ENCODE assay signal across 17 cellular contexts in genomic region chr18:3268306-3268705, GRCh38. TPM values are rescaled to one million over a fixed set of nuclear protein-coding genes. Genes with fewer than 3 reads are reported as not detected.
A peak's percentile ranks its signal among the peaks of the same experiment; 100 is the strongest.
DNase-seq lines count a peak whose midpoint lies in the region; ATAC-seq, FAIRE-seq and TF ChIP-seq lines count a peak whose summit lies in the region.
"Had no signal": no experiment of that assay in that cellular context is flagged by ENCODE, and none has a peak within 500 bp of the region (broad histone marks: within the 10 kb centered on the region; RNA-seq: fewer than 3 reads in every experiment).

No MANE protein-coding gene starts in this region.

- H3K4me3 ChIP-seq in RWPE2 (ENCODE audit: severe bottlenecking), result no peak overlapping the region
- H3K4me3 ChIP-seq in small intestine (ENCODE audit: low read depth in 1 of 2, low read length in 2 of 2), result no peak overlapping the region
- H3K4me3 ChIP-seq in upper lobe of left lung, result no peak overlapping the region
- no peak overlapping the region for H3K4me3 ChIP-seq in WERI-Rb-1 (ENCODE audit: low read depth, low read length)
- H3K4me3 ChIP-seq: gastrocnemius medialis, PC-9 had no signal

- peaks cover 33% of the 10 kb centered on the region for H3K36me3 ChIP-seq in RWPE2 (ENCODE audit: low read depth)
- H3K36me3 ChIP-seq in small intestine (ENCODE audit: control insufficient read depth in 2 of 2, insufficient read depth in 2 of 2, low read length in 2 of 2), result peaks cover 0 to 4% of the 10 kb centered on the region in 2 donors
- peaks cover 0 to 7% (median 3%) of the 10 kb centered on the region in 4 donors for H3K36me3 ChIP-seq in upper lobe of left lung
- no peaks in the 10 kb centered on the region; the same call in 1 of the 2 replicates for H3K36me3 ChIP-seq in WERI-Rb-1

- H3K4me1 ChIP-seq in RWPE2 (ENCODE audit: insufficient read depth, poor library complexity, severe bottlenecking) (peaks cover 54% of the 10 kb centered on the region), small intestine (ENCODE audit: control insufficient read depth in 2 of 2, insufficient read depth in 1 of 2, low read depth in 1 of 2, low read length in 1 of 2) (peaks cover 17 to 37% of the 10 kb centered on the region in 2 donors), upper lobe of left lung (peaks cover 62 to 84% (median 74%) of the 10 kb centered on the region in 4 donors)

- no peak for TF ChIP-seq CTCF in RWPE2 (IDR thresholded peaks at IDR 0.05; ENCODE audit: poor library complexity, severe bottlenecking)
- no peak for TF ChIP-seq CTCF in upper lobe of left lung (IDR thresholded peaks at IDR 0.05)
- TF ChIP-seq CTCF in WERI-Rb-1 (IDR thresholded peaks at IDR 0.05; ENCODE audit: low read depth, low read length), result no peak

- H3K9me3 ChIP-seq in RWPE2 (ENCODE audit: severe bottlenecking) (no peaks in the 10 kb centered on the region), small intestine (ENCODE audit: control insufficient read depth, low read depth) (no peaks in the 10 kb centered on the region), upper lobe of left lung (no peaks in the 10 kb centered on the region), WERI-Rb-1 (ENCODE audit: severe bottlenecking) (no peaks in the 10 kb centered on the region)
- H3K9me3 ChIP-seq: gastrocnemius medialis had no signal

- H3K27me3 ChIP-seq in RWPE2 (ENCODE audit: insufficient read depth, poor library complexity, severe bottlenecking) (no peaks in the 10 kb centered on the region), small intestine (ENCODE audit: control insufficient read depth in 2 of 2, insufficient read depth in 2 of 2, low read length in 2 of 2) (no peaks in the 10 kb centered on the region), upper lobe of left lung (no peaks in the 10 kb centered on the region), WERI-Rb-1 (ENCODE audit: insufficient read depth, low read depth, severe bottlenecking) (no peaks in the 10 kb centered on the region)
- H3K27me3 ChIP-seq: gastrocnemius medialis had no signal

- peaks cover 0 to 7% of the 10 kb centered on the region in 2 donors for H3K36me3 Mint-ChIP-seq in activated T-cell treated with anti-CD3 and anti-CD28 coated beads, Interleukin-2, amount 50 U/mL, for 72 hours (ENCODE audit: insufficient read depth in 2 of 2)
- no peaks in the 10 kb centered on the region for H3K36me3 Mint-ChIP-seq in immature natural killer cell

- peak overlapping the region; percentile 61 for H3K27ac Mint-ChIP-seq in activated T-cell treated with anti-CD3 and anti-CD28 coated beads, Interleukin-2, amount 50 U/mL, for 72 hours
- H3K27ac Mint-ChIP-seq in immature natural killer cell, result peak overlapping the region; percentile 61 to 89 (median 66)

- no peaks in the 10 kb centered on the region for H3K27me3 Mint-ChIP-seq in activated T-cell treated with anti-CD3 and anti-CD28 coated beads, Interleukin-2, amount 50 U/mL, for 72 hours (ENCODE audit: low read depth)
- H3K27me3 Mint-ChIP-seq in immature natural killer cell (ENCODE audit: low read depth in 3 of 3), result peaks cover 0 to 1% (median 0%) of the 10 kb centered on the region in 3 donors

- no peak for DNase-seq in activated T-cell treated with anti-CD3 and anti-CD28 coated beads, Interleukin-2, amount 50 U/mL, for 72 hours
- no peak for DNase-seq in activated T-cell treated with anti-CD3 and anti-CD28 coated beads, Interleukin-2, amount 50 U/mL, for 1 hour
- no peak for DNase-seq in RWPE2 (ENCODE audit: low spot score)
- DNase-seq in immature natural killer cell, result no peak
- DNase-seq in small intestine, result peak; percentile 59
- DNase-seq in NCI-H446 (lab: John Stamatoyannopoulos, UW), result no peak
- no peak for DNase-seq in upper lobe of left lung
- DNase-seq in WERI-Rb-1, result no peak
- DNase-seq: gastrocnemius medialis; GDM1; mesendoderm; MM.1S; NCI-H2029; NCI-H524 treated with DMSO at 0.1 percent for 48 hours; PC-9; stimulated activated CD4-positive, alpha-beta T cell treated with anti-CD3 and anti-CD28 coated beads, Interleukin-12 subunit alpha, Interleukin-12 subunit beta, amount 100 ng/mL, for 4 hours had no signal

- no peaks in the 10 kb centered on the region for H3K9me3 Mint-ChIP-seq in activated T-cell treated with anti-CD3 and anti-CD28 coated beads, Interleukin-2, amount 50 U/mL, for 72 hours
- no peaks in the 10 kb centered on the region for H3K9me3 Mint-ChIP-seq in immature natural killer cell

- ATAC-seq in activated T-cell treated with anti-CD3 and anti-CD28 coated beads, Interleukin-2, amount 50 U/mL, for 72 hours (replicated peaks in 1 of 2), result no peak
- ATAC-seq in RWPE2 (ENCODE audit: low read depth), result no peak
- no peak for ATAC-seq in upper lobe of left lung (ENCODE audit: low FRiP score in 2 of 2)
- ATAC-seq: gastrocnemius medialis had no signal

- no peak for FAIRE-seq in small intestine (lab: Jason Lieb, UNC)
- FAIRE-seq: endometrium had no signal

- TF ChIP-seq EP300 in upper lobe of left lung (IDR thresholded peaks at IDR 0.05), result no peak

- H3K4me1 Mint-ChIP-seq in activated T-cell treated with anti-CD3 and anti-CD28 coated beads, Interleukin-2, amount 50 U/mL, for 72 hours (ENCODE audit: low read depth), result peaks cover 94% of the 10 kb centered on the region
- H3K4me1 Mint-ChIP-seq in immature natural killer cell, result peaks cover 90 to 100% of the 10 kb centered on the region in 2 donors

- peak overlapping the region; percentile 42 for H3K27ac ChIP-seq in RWPE2 (ENCODE audit: poor library complexity, severe bottlenecking)
- H3K27ac ChIP-seq in small intestine (ENCODE audit: low read depth in 1 of 2, low read length in 1 of 2), result no peak overlapping the region
- H3K27ac ChIP-seq in upper lobe of left lung, result no peak overlapping the region
- no peak overlapping the region for H3K27ac ChIP-seq in WERI-Rb-1
- H3K27ac ChIP-seq: PC-9 had no signal

- H3K4me3 Mint-ChIP-seq in activated T-cell treated with anti-CD3 and anti-CD28 coated beads, Interleukin-2, amount 50 U/mL, for 72 hours, result peak overlapping the region in 1 of 2 donors; percentile 68
- H3K4me3 Mint-ChIP-seq in immature natural killer cell, result peak overlapping the region; percentile 16 to 53 (median 47)

- no peak for TF ChIP-seq POLR2A in upper lobe of left lung (IDR thresholded peaks at IDR 0.05)

RNA-seq across cellular contexts. Expression of gene MYL12B, which starts 6.4 kb away (rescaled TPM):
- 100 to 1,000 TPM; 235 to 276 TPM for total RNA-seq in activated T-cell treated with anti-CD3 and anti-CD28 coated beads, Interleukin-2, amount 50 U/mL, for 72 hours
- polyA plus RNA-seq in immature natural killer cell (1,000 to 10,000 TPM; 1,023 to 1,314 (median 1,183) TPM), small intestine (1,000 to 10,000 TPM in 2 of 3 donors, 100 to 1,000 TPM in 1; 601 to 1,249 (median 1,170) TPM)
- total RNA-seq in upper lobe of left lung, result 100 to 1,000 TPM in 5 of 6 donors, 10 to 100 TPM in 1; 93.2 to 451 (median 361) TPM

RNA-seq across cellular contexts. Expression of gene MYL12A, which starts 20.7 kb away (rescaled TPM):
- total RNA-seq in activated T-cell treated with anti-CD3 and anti-CD28 coated beads, Interleukin-2, amount 50 U/mL, for 72 hours, result 100 to 1,000 TPM; 425 to 483 TPM
- polyA plus RNA-seq in immature natural killer cell (1,000 to 10,000 TPM; 2,810 to 4,711 (median 3,144) TPM), small intestine (100 to 1,000 TPM; 417 to 708 (median 665) TPM)
- total RNA-seq in upper lobe of left lung, result 100 to 1,000 TPM; 184 to 702 (median 558) TPM

RNA-seq across cellular contexts. Expression of gene MYOM1, which starts 48.5 kb away (rescaled TPM):
- total RNA-seq in activated T-cell treated with anti-CD3 and anti-CD28 coated beads, Interleukin-2, amount 50 U/mL, for 72 hours, result 1 to 10 TPM in 1 of 2 donors, under 1 TPM in 1; 0.39 to 1.1 TPM
- polyA plus RNA-seq in immature natural killer cell (1 to 10 TPM in 1 of 3 donors, under 1 TPM in 1, not detected in 1; 0.72 to 1.2 TPM), small intestine (1 to 10 TPM; 1.5 to 2.9 (median 2.7) TPM)
- total RNA-seq in upper lobe of left lung, result 10 to 100 TPM in 1 of 6 donors, 1 to 10 TPM in 4, under 1 TPM in 1; 0.76 to 11.2 (median 2.2) TPM
